Comparison of ENCODE assay signal across 1 cellular context in genomic region chr9:99199938-99200539, GRCh38.
TF ChIP-seq lines count a peak whose summit lies in the region.

No MANE protein-coding gene starts in this region.

TF ChIP-seq in GM12878, 131 proteins besides CTCF, POLR2A, EP300 and RAD21 (continued from another document and continues in another):
- TF ChIP-seq RELB (IDR thresholded peaks at IDR 0.05; ENCODE audit: low read depth) (no peak), CEBPZ (IDR thresholded peaks at IDR 0.05; ENCODE audit: low read depth, low read length) (no peak), NFIC (IDR thresholded peaks at IDR 0.05; ENCODE audit: low read depth, low read length) (peak; percentile 44; the same call in 1 of the 2 replicates), TBL1XR1 (IDR thresholded peaks at IDR 0.05; ENCODE audit: low read depth, low read length) (no peak), MAX (IDR thresholded peaks at IDR 0.05; ENCODE audit: low read depth, low read length) (no peak), KLF5 (IDR thresholded peaks at IDR 0.05; ENCODE audit: partially characterized antibody) (no peak), NKRF (conservative IDR thresholded peaks at IDR 0.05) (no peak), ZNF24 (IDR thresholded peaks at IDR 0.05) (no peak; the same call in 1 of the 2 replicates), SREBF2 (IDR thresholded peaks at IDR 0.05; ENCODE audit: low read length) (no peak), REST (IDR thresholded peaks at IDR 0.05; ENCODE audit: low read depth, low read length) (no peak), ZNF217 (IDR thresholded peaks at IDR 0.05) (no peak), SRF (IDR thresholded peaks at IDR 0.05; ENCODE audit: low read depth in 2 of 2, low read length in 2 of 2) (no peak), MEF2A (IDR thresholded peaks at IDR 0.05; ENCODE audit: insufficient read depth, low read depth, low read length) (no peak), SMARCA5 (IDR thresholded peaks at IDR 0.05) (no peak), RBBP5 (conservative IDR thresholded peaks at IDR 0.05) (no peak), POU2F2 (IDR thresholded peaks at IDR 0.05; ENCODE audit: borderline replicate concordance, low read depth, low read length) (no peak), RB1 (IDR thresholded peaks at IDR 0.05; ENCODE audit: borderline replicate concordance) (no peak), BMI1 (IDR thresholded peaks at IDR 0.05; ENCODE audit: borderline replicate concordance) (no peak), ASH2L (IDR thresholded peaks at IDR 0.05; ENCODE audit: borderline replicate concordance, low read depth) (no peak), SIN3A (IDR thresholded peaks at IDR 0.05; ENCODE audit: low read depth, low read length) (no peak), EZH2 (IDR thresholded peaks at IDR 0.05; ENCODE audit: borderline replicate concordance, control insufficient read depth, low read depth, low read length) (no peak), ZNF274 (IDR thresholded peaks at IDR 0.05; ENCODE audit: insufficient read depth, insufficient read length) (no peak), NR2C1 (IDR thresholded peaks at IDR 0.05) (no peak), ZNF207 (IDR thresholded peaks at IDR 0.05; ENCODE audit: borderline replicate concordance) (no peak), BCL11A (IDR thresholded peaks at IDR 0.05; ENCODE audit: low read depth, low read length) (0 out of 2 replicates have a peak, but pooled peaks have one; percentile 20), HCFC1 (IDR thresholded peaks at IDR 0.05; ENCODE audit: low read length) (no peak), HDAC6 (IDR thresholded peaks at IDR 0.05; ENCODE audit: unreplicated experiment) (no peak), CBX3 (IDR thresholded peaks at IDR 0.05; ENCODE audit: borderline replicate concordance, low read depth) (no peak), SMC3 (IDR thresholded peaks at IDR 0.05; ENCODE audit: borderline replicate concordance, low read length) (no peak), HDAC2 (IDR thresholded peaks at IDR 0.05) (no peak), EED (IDR thresholded peaks at IDR 0.05; ENCODE audit: low read depth) (peak; percentile 95), WRNIP1 (IDR thresholded peaks at IDR 0.05; ENCODE audit: borderline replicate concordance, low read depth, low read length) (no peak), CHD1 (IDR thresholded peaks at IDR 0.05; ENCODE audit: low read depth, low read length) (no peak), SREBF1 (IDR thresholded peaks at IDR 0.05; ENCODE audit: low read length) (no peak), SMAD1 (IDR thresholded peaks at IDR 0.05; ENCODE audit: low read depth, partially characterized antibody) (no peak), ZNF622 (IDR thresholded peaks at IDR 0.05) (no peak), E4F1 (IDR thresholded peaks at IDR 0.05; ENCODE audit: borderline replicate concordance, partially characterized antibody) (no peak), MYB (IDR thresholded peaks at IDR 0.05; ENCODE audit: borderline replicate concordance, low read depth, low read length) (no peak), MEF2B (IDR thresholded peaks at IDR 0.05; ENCODE audit: partially characterized antibody, poor library complexity, severe bottlenecking) (peak; percentile 93), MYC (IDR thresholded peaks at IDR 0.05; ENCODE audit: insufficient read depth, insufficient read length, insufficient replicate concordance, low read length, severe bottlenecking) (no peak), MLLT1 (IDR thresholded peaks at IDR 0.05) (no peak), E2F4 (IDR thresholded peaks at IDR 0.05; ENCODE audit: low read depth, low read length) (no peak), NFYA (IDR thresholded peaks at IDR 0.05; ENCODE audit: borderline replicate concordance, low read depth, low read length) (no peak), BCL3 (IDR thresholded peaks at IDR 0.05; ENCODE audit: borderline replicate concordance, insufficient read depth, low read depth, low read length, poor library complexity, severe bottlenecking) (no peak), NBN (IDR thresholded peaks at IDR 0.05) (peak; percentile 32; the same call in 1 of the 2 replicates), ATF2 (IDR thresholded peaks at IDR 0.05; ENCODE audit: low read length) (0 out of 2 replicates have a peak, but pooled peaks have one; percentile 28)
